In genomic region chr7:21371371-21371770, GRCh38 we compare ENCODE assay signal across 20 cellular contexts. TPM values are rescaled to one million over a fixed set of nuclear protein-coding genes. Genes with fewer than 3 reads are reported as not detected.
A peak's percentile ranks its signal among the peaks of the same experiment; 100 is the strongest.
DNase-seq lines count a peak whose midpoint lies in the region; ATAC-seq, FAIRE-seq and TF ChIP-seq lines count a peak whose summit lies in the region.
"Had no signal": no experiment of that assay in that cellular context is flagged by ENCODE, and none has a peak within 500 bp of the region (broad histone marks: within the 10 kb centered on the region; RNA-seq: fewer than 3 reads in every experiment).

No MANE protein-coding gene starts in this region.

- CTCF ChIA-PET in GM12878 (lab: Yijun Ruan, JAX): interaction anchor here (0.6 kb wide), 1 partner anchor 25 kb away, joined by 3 read pairs; no protein-coding TSS in a partner anchor

- TF ChIP-seq CTCF in GM06990 (IDR thresholded peaks at IDR 0.05; ENCODE audit: insufficient read depth, low read length, poor library complexity, severe bottlenecking) (no peak), GM12878 (IDR thresholded peaks at IDR 0.05 in 2 of 3, conservative IDR thresholded peaks at IDR 0.05 in 1 of 3; ENCODE audit: control insufficient read depth in 2 of 3, extremely low read depth in 1 of 3, insufficient read depth in 1 of 3, low read depth in 3 of 3, low read length in 3 of 3) (no peak), uterus (IDR thresholded peaks at IDR 0.05) (no peak), dorsolateral prefrontal cortex (IDR thresholded peaks at IDR 0.05 in 54 of 56, conservative IDR thresholded peaks at IDR 0.05 in 2 of 56; ENCODE audit: low read depth in 1 of 56, partially characterized antibody in 56 of 56) (no peak)

- SMC1A ChIA-PET in GM12878 (lab: Charles Lee; ENCODE audit: uncharacterized antibody, unreplicated experiment): interaction anchor here (0.7 to 2.5 kb wide), 10 partner anchors 10 to 110 kb away, joined by 3 to 13 read pairs (median 5); no protein-coding TSS in a partner anchor

- peak; percentile 87 for FAIRE-seq in GM12878 (lab: Jason Lieb, UNC)
- FAIRE-seq: H54, keratinocyte had no signal

- H3K9me3 ChIP-seq in GM12878 (replicated peaks; ENCODE audit: control insufficient read depth, insufficient read depth, low read length) (peaks cover 11% of the 10 kb centered on the region), uterus (no peaks in the 10 kb centered on the region)
- H3K9me3 ChIP-seq: right lobe of liver had no signal

- 7% methylated on average over 3 of the region's 3 CpGs for WGBS in GM12878 (ENCODE audit: insufficient coverage, insufficient replicate concordance, low lambda C conversion rate, missing lambda C conversion rate)

- TF ChIP-seq EP300 in GM12878 (IDR thresholded peaks at IDR 0.05; ENCODE audit: borderline replicate concordance in 1 of 2, control insufficient read depth in 1 of 2, low read depth in 2 of 2, low read length in 2 of 2): no peak

- in situ Hi-C loops in GM12878 (cut with MboI): loop anchor here (25.0 kb wide), 1 partner anchor 1134 kb away; no protein-coding TSS in a partner anchor

- H3K4me3 ChIP-seq in GM06990 (replicated peaks; ENCODE audit: low read depth, low read length): no peak overlapping the region
- no peak overlapping the region for H3K4me3 ChIP-seq in GM12878
- no peak overlapping the region for H3K4me3 ChIP-seq in uterus
- no peak overlapping the region for H3K4me3 ChIP-seq in dorsolateral prefrontal cortex
- H3K4me3 ChIP-seq: right lobe of liver had no signal

- peak; percentile 59 for ATAC-seq in GM19351 (IDR thresholded peaks at IDR 0.05; ENCODE audit: unreplicated experiment)
- peak; percentile 90 for ATAC-seq in HG03432 (IDR thresholded peaks at IDR 0.05; ENCODE audit: unreplicated experiment)
- ATAC-seq in GM12878: peak; percentile 83
- ATAC-seq: right lobe of liver had no signal

- no peak overlapping the region for H3K9ac ChIP-seq in GM12878 (ENCODE audit: control insufficient read depth, insufficient read depth, low read length)

- H3K36me3 ChIP-seq in GM06990 (ENCODE audit: control insufficient read depth, insufficient read depth, low read length) (no peaks in the 10 kb centered on the region), GM12878 (ENCODE audit: control insufficient read depth in 2 of 2, insufficient read depth in 2 of 2, low read length in 1 of 2) (no peaks in the 10 kb centered on the region), uterus (no peaks in the 10 kb centered on the region)
- H3K36me3 ChIP-seq: right lobe of liver had no signal

- no peaks in the 10 kb centered on the region for H3K27me3 ChIP-seq in GM06990 (replicated peaks; ENCODE audit: control insufficient read depth, insufficient read depth, low read length)
- H3K27me3 ChIP-seq in GM12878 (replicated peaks in 1 of 2; ENCODE audit: control insufficient read depth in 2 of 2, insufficient read depth in 2 of 2, low read length in 1 of 2): no peaks in the 10 kb centered on the region
- no peaks in the 10 kb centered on the region for H3K27me3 ChIP-seq in uterus
- H3K27me3 ChIP-seq in dorsolateral prefrontal cortex: no peaks in the 10 kb centered on the region
- H3K27me3 ChIP-seq: right lobe of liver had no signal

- intact Hi-C loops in GM12878 (cut with micrococcal nuclease; ENCODE audit: unreplicated experiment) (no loop called here), uterus (cut with DNase I; ENCODE audit: low total_unique reads) (no loop called here), dorsolateral prefrontal cortex (cut with DNase I) (no loop called here)

- DNase-seq in GM06990 (ENCODE audit: extremely low read depth, insufficient read length): peak; percentile 40
- DNase-seq in GM12878 (ENCODE audit: low read depth, low spot score): no peak
- DNase-seq in uterus: no peak
- DNase-seq in dorsolateral prefrontal cortex: no peak
- no peak for DNase-seq in AML-193 (lab: John Stamatoyannopoulos, UW)
- DNase-seq in MV-4-11 (lab: John Stamatoyannopoulos, UW): no peak
- DNase-seq: aorta, COR-L47, cortex of kidney, GF-D8, glutamatergic neuron, midbrain, NCI-H1930, nucleus accumbens, right lobe of liver had no signal

- H3K27ac ChIP-seq in GM12878 (ENCODE audit: control insufficient read depth, insufficient read depth) (no peak overlapping the region), uterus (no peak overlapping the region), dorsolateral prefrontal cortex (no peak overlapping the region)
- H3K27ac ChIP-seq: right lobe of liver, VCaP had no signal

- peak overlapping the region; percentile 23 for H2AFZ ChIP-seq in GM12878 (ENCODE audit: control insufficient read depth, low read depth, low read length)

- RAD21 ChIA-PET in GM12878 (lab: Charles Lee; ENCODE audit: unreplicated experiment): interaction anchor here (0.7 to 1.2 kb wide), 6 partner anchors 9 to 41 kb away, joined by 3 to 7 read pairs (median 4); no protein-coding TSS in a partner anchor

- no peak for TF ChIP-seq RAD21 in GM12878 (IDR thresholded peaks at IDR 0.05; ENCODE audit: insufficient read depth, low read depth, low read length)

- no peaks in the 10 kb centered on the region for H4K20me1 ChIP-seq in GM12878 (ENCODE audit: control insufficient read depth, insufficient read depth)

- POLR2A ChIA-PET in GM12878 (lab: Charles Lee): interaction anchor here (0.8 to 1.1 kb wide), 2 partner anchors 18 to 1197 kb away, joined by 3 to 6 read pairs; no protein-coding TSS in a partner anchor

- H3K4me1 ChIP-seq in GM12878 (ENCODE audit: control insufficient read depth, insufficient read depth, low read length) (peaks cover 12% of the 10 kb centered on the region; the same call in 1 of the 2 replicates), uterus (no peaks in the 10 kb centered on the region)
- H3K4me1 ChIP-seq: right lobe of liver had no signal

- BruUV-seq in GM12878 (replicated peaks; lab: Mats Ljungman, UMichigan): no TSS peak

- TF ChIP-seq POLR2A in GM12878 (IDR thresholded peaks at IDR 0.05; ENCODE audit: low read depth, low read length) (no peak), uterus (IDR thresholded peaks at IDR 0.05) (no peak)

- no peak overlapping the region for H3K4me2 ChIP-seq in GM12878 (ENCODE audit: control insufficient read depth, insufficient read depth)

- no peaks in the 10 kb centered on the region for H3K79me2 ChIP-seq in GM12878 (ENCODE audit: control insufficient read depth, insufficient read depth, low read length)

TF ChIP-seq in GM12878, 131 proteins besides CTCF, POLR2A, EP300 and RAD21 (continues in another document):
- TF ChIP-seq HDAC2 (IDR thresholded peaks at IDR 0.05) (no peak), TBL1XR1 (IDR thresholded peaks at IDR 0.05; ENCODE audit: low read depth, low read length) (no peak), YY1 (IDR thresholded peaks at IDR 0.05; ENCODE audit: low read depth, low read length) (no peak), TCF3 (IDR thresholded peaks at IDR 0.05; ENCODE audit: borderline replicate concordance, insufficient read depth, low read depth, low read length) (no peak), RB1 (IDR thresholded peaks at IDR 0.05; ENCODE audit: borderline replicate concordance) (no peak), RFX5 (IDR thresholded peaks at IDR 0.05; ENCODE audit: low read depth, low read length) (no peak), BCL3 (IDR thresholded peaks at IDR 0.05; ENCODE audit: borderline replicate concordance, insufficient read depth, low read depth, low read length, poor library complexity, severe bottlenecking) (no peak), ATF2 (IDR thresholded peaks at IDR 0.05; ENCODE audit: low read length) (peak; percentile 30; the same call in 1 of the 2 replicates), MEF2A (IDR thresholded peaks at IDR 0.05; ENCODE audit: insufficient read depth, low read depth, low read length) (0 out of 2 replicates have a peak, but pooled peaks have one; percentile 24), CBX5 (IDR thresholded peaks at IDR 0.05; ENCODE audit: low read depth) (no peak)

RNA-seq across cellular contexts. Expression of gene SP4, which starts 56.5 kb away (rescaled TPM):
- 68.8 and 98.9 TPM in 2 replicates for total RNA-seq in GM12878 (2013; cell fraction: nucleolus; rRNA removed)
- total RNA-seq in GM12878 (2014; rRNA removed) (23.7 and 28.9 TPM in 2 replicates), GM12878 (2014; rRNA removed; fragmentation: Illumina TruSeq; extraction: Trizol) (28.0 and 28.1 TPM in 2 replicates), GM12878 (2021) (19.2 and 19.9 TPM in 2 replicates), uterus (10 to 100 TPM in 3 of 4 donors, 1 to 10 TPM in 1; 6.4 to 21.2 (median 15.3) TPM), dorsolateral prefrontal cortex (10 to 100 TPM in 118 of 120 experiments, 1 to 10 TPM in 2; 9.6 to 22.6 (median 14.6) TPM)
- 3.9 TPM for polyA plus RNA-seq in GM12878 (2011; ENCODE audit: low read depth)
- polyA plus RNA-seq in GM12878 (2011; rRNA removed) (32.4 and 43.8 TPM in 2 replicates), GM12878 (2014; fragmentation: Illumina TruSeq; extraction: Trizol) (15.0 and 19.0 TPM in 2 replicates), GM12878 (2014; fragmentation: Nextera tagmentation; extraction: Ambion mirVana) (10 to 100 TPM in 1 of 2 experiments, 1 to 10 TPM in 1; 6.2 to 17.2 TPM), GM12878 (2014; rRNA removed) (7.9 and 9.9 TPM in 2 replicates), GM12878 (2016; fragmentation: Nextera tagmentation; extraction: Ambion mirVana) (10 to 100 TPM; 12.4 to 14.8 TPM)
- polyA plus RNA-seq in GM12878 (2011; cell fraction: cytosol; rRNA removed): 17.3 and 17.9 TPM in 2 replicates
- polyA plus RNA-seq in GM12878 (2011; cell fraction: nucleus; rRNA removed): 14.2 and 16.3 TPM in 2 replicates
- polyA plus RNA-seq in GM12878 (2012): 5.1 and 6.1 TPM in 2 replicates
- polyA minus RNA-seq in GM12878 (2011; rRNA and poly(A)+ RNA removed): 94.7 and 100 TPM in 2 replicates
- polyA minus RNA-seq in GM12878 (2011; cell fraction: cytosol; rRNA and poly(A)+ RNA removed): 22.9 and 24.8 TPM in 2 replicates
- 65.0 and 89.4 TPM in 2 replicates for polyA minus RNA-seq in GM12878 (2011; cell fraction: nucleus; rRNA and poly(A)+ RNA removed)
